18 cellular contexts compared by ENCODE assay signal in the genomic region with DNA sequence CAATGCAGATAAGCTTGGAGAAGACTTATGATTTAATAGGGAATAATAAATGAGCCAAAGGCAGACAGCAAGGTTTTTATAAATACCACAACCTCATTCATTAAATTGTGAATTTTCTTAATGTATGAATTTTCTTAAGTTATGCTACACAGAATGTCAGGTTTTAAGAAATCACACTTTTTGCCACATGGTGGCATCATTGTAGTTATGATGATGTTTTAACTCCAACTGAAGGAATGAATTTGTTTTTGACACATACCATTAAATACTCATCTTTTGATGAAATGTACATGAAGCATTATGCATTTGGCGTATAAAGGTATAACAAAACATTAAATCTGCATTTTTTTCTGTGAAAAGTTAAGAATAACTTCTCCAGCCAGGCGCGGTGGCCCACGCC.
DNase-seq lines count a peak whose midpoint lies in the region; ATAC-seq, FAIRE-seq and TF ChIP-seq lines count a peak whose summit lies in the region.
"Had no signal": no experiment of that assay in that cellular context is flagged by ENCODE, and none has a peak within 500 bp of the region (broad histone marks: within the 10 kb centered on the region; RNA-seq: fewer than 3 reads in every experiment).

No MANE protein-coding gene starts in this region.

- H3K9me3 ChIP-seq in endodermal cell (ENCODE audit: control insufficient read depth, low read length), result peaks cover 11% of the 10 kb centered on the region
- H3K9me3 ChIP-seq: neutrophil, vagina had no signal

- POLR2A ChIA-PET in activated CD4-positive, alpha-beta memory T cell treated with anti-CD3 and anti-CD28 coated beads, Interleukin-2, amount 10 ng/mL, durations not matched to agents 7 days and 5 days (lab: Charles Lee), result no interaction called here

- H3K4me1 ChIP-seq in endodermal cell (ENCODE audit: control insufficient read depth, insufficient read depth, low read length), result no peaks in the 10 kb centered on the region
- H3K4me1 ChIP-seq: vagina had no signal

- H3K4me3 Mint-ChIP-seq in endodermal cell (no peak overlapping the region), immature natural killer cell (no peak overlapping the region)
- H3K4me3 Mint-ChIP-seq in activated CD4-positive, alpha-beta memory T cell treated with anti-CD3 and anti-CD28 coated beads, Interleukin-2, amount 10 ng/mL, durations not matched to agents 7 days and 5 days, result no peak overlapping the region
- H3K4me3 Mint-ChIP-seq: effector memory CD8-positive, alpha-beta T cell; HFFc6; stimulated activated naive CD8-positive, alpha-beta T cell treated with anti-CD3 and anti-CD28 coated beads, Interleukin-15, Interleukin-2, amounts not matched to agents 100 ng/mL and 50 ng/mL, for 24 hours; T-cell had no signal

- no peaks in the 10 kb centered on the region for H3K27me3 ChIP-seq in endodermal cell (ENCODE audit: control insufficient read depth, insufficient read depth, low read length, poor library complexity, severe bottlenecking)
- H3K27me3 ChIP-seq: neutrophil, vagina had no signal

- CTCF ChIA-PET in activated CD4-positive, alpha-beta memory T cell treated with anti-CD3 and anti-CD28 coated beads, Interleukin-2, amount 10 ng/mL, durations not matched to agents 7 days and 5 days (lab: Charles Lee), result no interaction called here

- no peak overlapping the region for H3K27ac ChIP-seq in endodermal cell (ENCODE audit: low read depth, low read length)
- H3K27ac ChIP-seq: neutrophil, vagina had no signal

- H3K27me3 Mint-ChIP-seq in endodermal cell (ENCODE audit: insufficient read depth) (peaks cover 2% of the 10 kb centered on the region), immature natural killer cell (ENCODE audit: low read depth in 3 of 3) (no peaks in the 10 kb centered on the region)
- H3K27me3 Mint-ChIP-seq in activated CD4-positive, alpha-beta memory T cell treated with anti-CD3 and anti-CD28 coated beads, Interleukin-2, amount 10 ng/mL, durations not matched to agents 7 days and 5 days, result no peaks in the 10 kb centered on the region
- H3K27me3 Mint-ChIP-seq: effector memory CD8-positive, alpha-beta T cell; stimulated activated naive CD8-positive, alpha-beta T cell treated with anti-CD3 and anti-CD28 coated beads, Interleukin-15, Interleukin-2, amounts not matched to agents 100 ng/mL and 50 ng/mL, for 24 hours; T-cell had no signal

- no peak overlapping the region for H3K4me3 ChIP-seq in endodermal cell (ENCODE audit: low read length)
- H3K4me3 ChIP-seq: vagina had no signal

- DNase-seq in D721Med (ENCODE audit: insufficient read length, low spot score) (no peak), NCI-H1092 treated with DMSO at 0.1 percent for 48 hours (lab: John Stamatoyannopoulos, UW) (peak; percentile 12), endodermal cell (no peak), immature natural killer cell (no peak)
- no peak for DNase-seq in activated CD4-positive, alpha-beta memory T cell treated with anti-CD3 and anti-CD28 coated beads, Interleukin-2, amount 10 ng/mL, durations not matched to agents 7 days and 5 days
- DNase-seq: activated CD8-positive, alpha-beta memory T cell treated with anti-CD3 and anti-CD28 coated beads, Interleukin-2, amount 50 U/mL, for 48 hours; activated naive CD4-positive, alpha-beta T cell treated with anti-CD3 and anti-CD28 coated beads, Interleukin-2, amount 50 U/mL, for 16 hours; effector memory CD8-positive, alpha-beta T cell; foreskin fibroblast; HFFc6; mesendoderm; NCI-H1930; T-cell had no signal

- peaks cover 17% of the 10 kb centered on the region for H3K9me3 Mint-ChIP-seq in endodermal cell
- H3K9me3 Mint-ChIP-seq in immature natural killer cell, result peaks cover 7 to 56% (median 23%) of the 10 kb centered on the region in 6 donors
- H3K9me3 Mint-ChIP-seq in activated CD4-positive, alpha-beta memory T cell treated with anti-CD3 and anti-CD28 coated beads, Interleukin-2, amount 10 ng/mL, durations not matched to agents 7 days and 5 days, result peaks cover 12% of the 10 kb centered on the region

- H3K27ac Mint-ChIP-seq in endodermal cell (no peak overlapping the region), immature natural killer cell (no peak overlapping the region)
- H3K27ac Mint-ChIP-seq in activated CD4-positive, alpha-beta memory T cell treated with anti-CD3 and anti-CD28 coated beads, Interleukin-2, amount 10 ng/mL, durations not matched to agents 7 days and 5 days, result no peak overlapping the region
- H3K27ac Mint-ChIP-seq: effector memory CD8-positive, alpha-beta T cell; HFFc6; stimulated activated naive CD8-positive, alpha-beta T cell treated with anti-CD3 and anti-CD28 coated beads, Interleukin-15, Interleukin-2, amounts not matched to agents 100 ng/mL and 50 ng/mL, for 24 hours; T-cell had no signal

- no peak overlapping the region for H3K9ac ChIP-seq in endodermal cell (ENCODE audit: extremely low read depth, low read length, poor library complexity, severe bottlenecking)

- ATAC-seq in GM18909 (IDR thresholded peaks at IDR 0.05; ENCODE audit: poor library complexity, unreplicated experiment) (peak; percentile 42), GM19395 (IDR thresholded peaks at IDR 0.05; ENCODE audit: unreplicated experiment) (no peak)
- ATAC-seq: effector memory CD8-positive, alpha-beta T cell; T-cell had no signal

- H3K36me3 ChIP-seq in endodermal cell (ENCODE audit: control insufficient read depth, insufficient read depth, low read length), result no peaks in the 10 kb centered on the region
- H3K36me3 ChIP-seq: neutrophil, vagina had no signal

- 96 to 100% methylated on average over 4 of the region's 4 CpGs for WGBS in endodermal cell (ENCODE audit: insufficient coverage in 1 of 2, insufficient read length in 1 of 2), 2 experiments

- H3K4me1 Mint-ChIP-seq in endodermal cell, result no peaks in the 10 kb centered on the region
- no peaks in the 10 kb centered on the region for H3K4me1 Mint-ChIP-seq in immature natural killer cell
- H3K4me1 Mint-ChIP-seq in activated CD4-positive, alpha-beta memory T cell treated with anti-CD3 and anti-CD28 coated beads, Interleukin-2, amount 10 ng/mL, durations not matched to agents 7 days and 5 days, result no peaks in the 10 kb centered on the region
- H3K4me1 Mint-ChIP-seq: T-cell had no signal

- peak; percentile 49 for TF ChIP-seq CTCF in D721Med (IDR thresholded peaks at IDR 0.05; ENCODE audit: insufficient read depth, missing control alignments)
- peak; percentile 41 for TF ChIP-seq CTCF in endodermal cell (conservative IDR thresholded peaks at IDR 0.05)

- H3K36me3 Mint-ChIP-seq in endodermal cell (ENCODE audit: low read depth) (no peaks in the 10 kb centered on the region), immature natural killer cell (no peaks in the 10 kb centered on the region)
- no peaks in the 10 kb centered on the region for H3K36me3 Mint-ChIP-seq in activated CD4-positive, alpha-beta memory T cell treated with anti-CD3 and anti-CD28 coated beads, Interleukin-2, amount 10 ng/mL, durations not matched to agents 7 days and 5 days (ENCODE audit: low read depth)
- H3K36me3 Mint-ChIP-seq: T-cell had no signal

- FAIRE-seq in D721Med (lab: Jason Lieb, UNC), result peak; percentile 48
